In the genomic region with DNA sequence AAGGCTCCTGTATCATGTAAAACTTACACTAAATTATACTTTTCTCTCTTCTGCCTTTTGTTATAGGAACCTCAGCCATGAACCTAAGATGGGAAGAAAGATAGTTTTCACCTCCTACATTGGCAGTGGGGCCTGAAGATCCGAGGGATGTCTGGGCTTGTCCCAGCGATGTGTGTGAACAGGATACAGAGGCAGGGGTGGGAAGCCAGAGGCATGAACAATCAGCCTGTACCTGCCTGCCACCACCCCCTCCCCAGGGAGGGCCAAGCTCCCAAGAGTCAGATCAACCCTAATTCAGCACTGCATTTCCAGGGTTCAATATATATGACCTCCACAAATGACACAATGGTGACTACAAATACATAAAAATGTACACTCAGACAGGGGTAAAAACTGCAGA, we compare ENCODE assay signal across 1 cellular context.
TF ChIP-seq lines count a peak whose summit lies in the region.

No MANE protein-coding gene starts in this region.

TF ChIP-seq in WTC11, 78 proteins besides CTCF, POLR2A, EP300 and RAD21:
- no peak for TF ChIP-seq ELF4 (CRISPR knock-in tag; IDR thresholded peaks at IDR 0.05; ENCODE audit: low read depth)
- TF ChIP-seq, protein P1, sequence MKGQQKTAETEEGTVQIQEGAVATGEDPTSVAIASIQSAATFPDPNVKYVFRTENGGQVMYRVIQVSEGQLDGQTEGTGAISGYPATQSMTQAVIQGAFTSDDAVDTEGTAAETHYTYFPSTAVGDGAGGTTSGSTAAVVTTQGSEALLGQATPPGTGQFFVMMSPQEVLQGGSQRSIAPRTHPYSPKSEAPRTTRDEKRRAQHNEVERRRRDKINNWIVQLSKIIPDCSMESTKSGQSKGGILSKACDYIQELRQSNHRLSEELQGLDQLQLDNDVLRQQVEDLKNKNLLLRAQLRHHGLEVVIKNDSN (CRISPR knock-in tag; IDR thresholded peaks at IDR 0.05): no peak
